ENCODE assay signal across 1 cellular context in genomic region chr12:66746489-66747201, GRCh38.
A peak's percentile ranks its signal among the peaks of the same experiment; 100 is the strongest.
TF ChIP-seq lines count a peak whose summit lies in the region.

No MANE protein-coding gene starts in this region.

TF ChIP-seq in HEK293, 187 proteins besides CTCF, POLR2A, EP300 and RAD21 (continued from another document):
- no peak for TF ChIP-seq ELK4 (IDR thresholded peaks at IDR 0.05; ENCODE audit: borderline replicate concordance, low read depth, low read length)
- peak; percentile 64; the same call in 1 of the 2 replicates for TF ChIP-seq FEZF1 (tag by site-specific recombination; IDR thresholded peaks at IDR 0.05)
- no peak for TF ChIP-seq KLF9 (tag by site-specific recombination; IDR thresholded peaks at IDR 0.05; ENCODE audit: low read depth)
- TF ChIP-seq ZBTB26 (tag by site-specific recombination; optimal IDR thresholded peaks at IDR 0.05) = no peak
- peak; percentile 87 for TF ChIP-seq ZNF843 (tag by site-specific recombination; IDR thresholded peaks at IDR 0.05)
- TF ChIP-seq OSR2 (tag by site-specific recombination; IDR thresholded peaks at IDR 0.05) = peak; percentile 54; the same call in 1 of the 2 replicates
- peak; percentile 45; the same call in 1 of the 2 replicates for TF ChIP-seq PRDM6 (tag by site-specific recombination; IDR thresholded peaks at IDR 0.05)
- no peak for TF ChIP-seq ZSCAN5A (tag by site-specific recombination; IDR thresholded peaks at IDR 0.05)
- TF ChIP-seq IKZF3 (tag by site-specific recombination; IDR thresholded peaks at IDR 0.05) = 0 out of 2 replicates have a peak, but pooled peaks have one; percentile 19
- no peak for TF ChIP-seq PBX3 (CRISPR knock-in tag; IDR thresholded peaks at IDR 0.05)
- TF ChIP-seq ZSCAN23 (tag by site-specific recombination; IDR thresholded peaks at IDR 0.05) = no peak
- TF ChIP-seq ZXDB (tag by site-specific recombination; IDR thresholded peaks at IDR 0.05) = 0 out of 2 replicates have a peak, but pooled peaks have one; percentile 34
- TF ChIP-seq ZNF664 (tag by site-specific recombination; IDR thresholded peaks at IDR 0.05) = peak; percentile 86
